ENCODE assay signal across 21 cellular contexts in the genomic region with DNA sequence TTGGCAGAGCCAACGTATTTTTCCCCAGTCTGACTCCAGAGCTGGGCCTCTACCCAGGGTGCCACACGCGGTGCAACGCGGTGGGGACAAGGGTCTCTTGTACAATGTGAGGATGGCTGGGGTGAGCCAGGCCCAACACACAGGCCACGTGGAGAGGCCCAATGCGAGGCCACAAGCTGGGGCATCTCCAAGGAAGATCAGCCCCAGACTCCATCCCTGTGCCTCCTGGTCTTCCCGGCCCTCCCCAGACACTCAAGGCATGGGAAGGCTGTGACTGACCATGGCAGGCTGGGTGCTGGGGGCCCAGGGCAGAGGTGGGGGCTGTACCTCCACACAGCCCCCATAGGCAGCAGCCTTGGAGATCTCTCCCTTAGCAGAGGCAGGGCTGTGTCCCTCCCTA.
"Had no signal": no experiment of that assay in that cellular context is flagged by ENCODE, and none has a peak within 500 bp of the region (broad histone marks: within the 10 kb centered on the region; RNA-seq: fewer than 3 reads in every experiment).

No MANE protein-coding gene starts in this region.

- ATAC-seq: effector memory CD8-positive, alpha-beta T cell had no signal

- H3K9me3 Mint-ChIP-seq: activated naive CD4-positive, alpha-beta T cell treated with anti-CD3 and anti-CD28 coated beads, Interleukin-2, amount 50 U/mL, for 24 hours; effector memory CD8-positive, alpha-beta T cell; stimulated activated naive CD8-positive, alpha-beta T cell treated with anti-CD3 and anti-CD28 coated beads, Interleukin-15, Interleukin-2, amounts not matched to agents 100 ng/mL and 50 ng/mL, for 24 hours had no signal

- H3K9me3 ChIP-seq: ascending aorta, esophagus squamous epithelium, gastrocnemius medialis, tibial nerve had no signal

- H3K27me3 ChIP-seq: ascending aorta, brain microvascular endothelial cell, dorsolateral prefrontal cortex, gastrocnemius medialis, tibial nerve had no signal

- H3K4me3 Mint-ChIP-seq: activated naive CD4-positive, alpha-beta T cell treated with anti-CD3 and anti-CD28 coated beads, Interleukin-2, amount 50 U/mL, for 24 hours; effector memory CD8-positive, alpha-beta T cell; nephron; stimulated activated naive CD8-positive, alpha-beta T cell treated with anti-CD3 and anti-CD28 coated beads, Interleukin-15, Interleukin-2, amounts not matched to agents 100 ng/mL and 50 ng/mL, for 24 hours had no signal

- DNase-seq: activated gamma-delta T cell treated with Interleukin-2 at 50 U/mL for 16 hours; activated T-cell treated with anti-CD3 and anti-CD28 coated beads, Interleukin-2, amount 50 U/mL, for 1 hour; brain microvascular endothelial cell; central memory CD4-positive, alpha-beta T cell; effector memory CD8-positive, alpha-beta T cell; esophagus squamous epithelium; gastrocnemius medialis; islet precursor cell; mammary epithelial cell; midbrain; nucleus accumbens; stimulated activated CD4-positive, alpha-beta T cell treated with anti-CD3 and anti-CD28 coated beads, Interleukin-12 subunit alpha, Interleukin-12 subunit beta, amount 100 ng/mL, for 4 hours; stimulated activated CD4-positive, alpha-beta T cell treated with anti-CD3 and anti-CD28 coated beads, Interleukin-4, amount 100 ng/mL, for 4 hours; T-helper 9 cell had no signal

- H3K36me3 Mint-ChIP-seq: activated naive CD4-positive, alpha-beta T cell treated with anti-CD3 and anti-CD28 coated beads, Interleukin-2, amount 50 U/mL, for 24 hours had no signal

- H3K27me3 Mint-ChIP-seq: activated naive CD4-positive, alpha-beta T cell treated with anti-CD3 and anti-CD28 coated beads, Interleukin-2, amount 50 U/mL, for 24 hours; stimulated activated naive CD8-positive, alpha-beta T cell treated with anti-CD3 and anti-CD28 coated beads, Interleukin-15, Interleukin-2, amounts not matched to agents 100 ng/mL and 50 ng/mL, for 24 hours had no signal

- H3K4me1 Mint-ChIP-seq: activated naive CD4-positive, alpha-beta T cell treated with anti-CD3 and anti-CD28 coated beads, Interleukin-2, amount 50 U/mL, for 24 hours had no signal

- H3K27ac ChIP-seq: ascending aorta, brain microvascular endothelial cell, dorsolateral prefrontal cortex, esophagus squamous epithelium, gastrocnemius medialis, tibial nerve had no signal

- FAIRE-seq: colon had no signal

- H3K27ac Mint-ChIP-seq: activated naive CD4-positive, alpha-beta T cell treated with anti-CD3 and anti-CD28 coated beads, Interleukin-2, amount 50 U/mL, for 24 hours; effector memory CD8-positive, alpha-beta T cell; nephron; stimulated activated naive CD8-positive, alpha-beta T cell treated with anti-CD3 and anti-CD28 coated beads, Interleukin-15, Interleukin-2, amounts not matched to agents 100 ng/mL and 50 ng/mL, for 24 hours had no signal

- H3K36me3 ChIP-seq: ascending aorta, brain microvascular endothelial cell, esophagus squamous epithelium, gastrocnemius medialis, tibial nerve had no signal

- H3K4me1 ChIP-seq: ascending aorta, gastrocnemius medialis had no signal

- H3K4me3 ChIP-seq: ascending aorta, dorsolateral prefrontal cortex, esophagus squamous epithelium, gastrocnemius medialis, tibial nerve had no signal
